Comparison of ENCODE assay signal across 18 cellular contexts in the genomic region with DNA sequence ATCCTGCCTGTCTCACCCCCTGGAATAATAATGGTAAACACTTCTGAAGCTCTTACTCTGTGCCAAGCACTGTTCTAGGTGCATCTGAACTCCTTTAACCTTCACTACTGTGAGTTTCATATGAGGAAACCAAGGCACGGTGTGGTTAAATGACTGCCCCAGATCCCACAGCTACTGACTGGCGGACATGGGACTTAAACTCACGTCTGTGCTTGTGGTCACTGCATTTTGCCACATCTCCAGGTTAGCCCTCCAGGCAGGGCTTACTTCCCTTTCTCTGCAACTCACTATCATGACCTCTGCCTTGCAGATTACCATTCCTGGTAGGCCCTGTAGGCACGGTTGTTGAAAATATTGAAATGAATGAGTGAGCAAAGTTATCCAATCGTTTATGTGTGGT.
"Had no signal": no experiment of that assay in that cellular context is flagged by ENCODE, and none has a peak within 500 bp of the region (broad histone marks: within the 10 kb centered on the region; RNA-seq: fewer than 3 reads in every experiment).

No MANE protein-coding gene starts in this region.

- H3K4me3 ChIP-seq: coronary artery, left ventricle myocardium inferior, suprapubic skin had no signal

- H3K36me3 ChIP-seq: brain microvascular endothelial cell, left ventricle myocardium inferior, suprapubic skin had no signal

- DNase-seq: activated CD4-positive, CD25-positive, alpha-beta regulatory T cell treated with anti-CD3 and anti-CD28 coated beads, Interleukin-2, amount 50 U/mL, for 72 hours; activated naive CD4-positive, alpha-beta T cell treated with Interleukin-2 at 50 U/mL for 16 hours; anterior cingulate cortex; brain microvascular endothelial cell; effector CD4-positive, alpha-beta T cell; foreskin fibroblast; hippocampal formation; kidney; left ventricle myocardium inferior; naive thymus-derived CD8-positive, alpha-beta T cell; stimulated activated CD4-positive, alpha-beta T cell treated with anti-CD3 and anti-CD28 coated beads, Interleukin-15, amount 100 ng/mL, for 24 hours; stimulated activated CD4-positive, alpha-beta T cell treated with anti-CD3 and anti-CD28 coated beads, Interleukin-4, amount 100 ng/mL, for 24 hours had no signal

- H3K27me3 Mint-ChIP-seq: central memory CD8-positive, alpha-beta T cell; memory B cell; naive thymus-derived CD8-positive, alpha-beta T cell; stimulated activated naive CD8-positive, alpha-beta T cell treated with anti-CD3 and anti-CD28 coated beads, Interleukin-15, Interleukin-2, amounts not matched to agents 100 ng/mL and 50 ng/mL, for 24 hours; type B pancreatic cell had no signal

- H3K9me3 ChIP-seq: suprapubic skin had no signal

- H3K4me3 Mint-ChIP-seq: central memory CD8-positive, alpha-beta T cell; memory B cell; naive thymus-derived CD8-positive, alpha-beta T cell; stimulated activated naive CD8-positive, alpha-beta T cell treated with anti-CD3 and anti-CD28 coated beads, Interleukin-15, Interleukin-2, amounts not matched to agents 100 ng/mL and 50 ng/mL, for 24 hours; type B pancreatic cell had no signal

- H3K27ac ChIP-seq: brain microvascular endothelial cell, coronary artery, left ventricle myocardium inferior, suprapubic skin had no signal

- H3K27ac Mint-ChIP-seq: memory B cell; stimulated activated naive CD8-positive, alpha-beta T cell treated with anti-CD3 and anti-CD28 coated beads, Interleukin-15, Interleukin-2, amounts not matched to agents 100 ng/mL and 50 ng/mL, for 24 hours; type B pancreatic cell had no signal

- H3K36me3 Mint-ChIP-seq: type B pancreatic cell had no signal

- H3K4me1 ChIP-seq: left ventricle myocardium inferior had no signal

- H3K27me3 ChIP-seq: brain microvascular endothelial cell, suprapubic skin had no signal

- H3K4me1 Mint-ChIP-seq: memory B cell had no signal
